1 cellular context compared by ENCODE assay signal in the genomic region with DNA sequence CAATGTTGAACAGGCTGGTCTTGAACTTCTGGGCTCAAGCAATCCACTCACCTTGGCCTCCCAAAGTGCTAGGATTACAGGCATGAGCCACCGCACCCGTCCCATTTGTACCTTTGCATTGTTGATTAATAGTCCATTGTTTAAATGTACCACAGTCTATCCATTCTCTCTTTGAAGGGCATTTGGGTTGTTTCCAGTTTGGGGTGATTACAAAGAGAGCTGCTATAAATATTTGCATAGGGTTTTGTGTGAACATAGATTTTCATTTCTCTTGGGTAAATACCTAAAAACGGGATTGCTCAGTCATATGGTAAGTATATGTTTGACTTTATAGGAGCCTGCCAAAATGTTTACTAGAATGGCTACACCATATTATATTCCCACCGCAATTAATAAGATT.
TF ChIP-seq lines count a peak whose summit lies in the region.

No MANE protein-coding gene starts in this region.

TF ChIP-seq in GM12878, 131 proteins besides CTCF, POLR2A, EP300 and RAD21 (continued from another document):
- TF ChIP-seq TAF1 (IDR thresholded peaks at IDR 0.05; ENCODE audit: borderline replicate concordance, low read depth, low read length) (no peak), SIN3A (IDR thresholded peaks at IDR 0.05; ENCODE audit: low read depth, low read length) (no peak), SMC3 (IDR thresholded peaks at IDR 0.05; ENCODE audit: borderline replicate concordance, low read length) (no peak), EZH2 (IDR thresholded peaks at IDR 0.05; ENCODE audit: borderline replicate concordance, control insufficient read depth, low read depth, low read length) (no peak), ZNF622 (IDR thresholded peaks at IDR 0.05) (no peak), FOXM1 (IDR thresholded peaks at IDR 0.05; ENCODE audit: low read depth, low read length) (no peak), SUZ12 (IDR thresholded peaks at IDR 0.05; ENCODE audit: unreplicated experiment) (no peak), ZNF217 (IDR thresholded peaks at IDR 0.05) (no peak), ETV6 (conservative IDR thresholded peaks at IDR 0.05 in 1 of 2, IDR thresholded peaks at IDR 0.05 in 1 of 2; ENCODE audit: borderline replicate concordance in 1 of 2, low read depth in 1 of 2) (no peak), FOXK2 (IDR thresholded peaks at IDR 0.05) (no peak), EGR1 (IDR thresholded peaks at IDR 0.05; ENCODE audit: borderline replicate concordance in 1 of 2, low read depth in 2 of 2, low read length in 2 of 2) (no peak), MYC (IDR thresholded peaks at IDR 0.05; ENCODE audit: insufficient read depth, insufficient read length, insufficient replicate concordance, low read length, severe bottlenecking) (no peak), MYB (IDR thresholded peaks at IDR 0.05; ENCODE audit: borderline replicate concordance, low read depth, low read length) (no peak), TBL1XR1 (IDR thresholded peaks at IDR 0.05; ENCODE audit: low read depth, low read length) (no peak), RUNX3 (IDR thresholded peaks at IDR 0.05; ENCODE audit: low read length) (no peak), CREB1 (IDR thresholded peaks at IDR 0.05; ENCODE audit: low read depth) (no peak), BHLHE40 (IDR thresholded peaks at IDR 0.05; ENCODE audit: borderline replicate concordance in 1 of 2, low read depth in 2 of 2, low read length in 1 of 2) (peak; percentile 24 to 52; a peak in 1 of 4 replicates), LARP7 (IDR thresholded peaks at IDR 0.05) (no peak), BMI1 (IDR thresholded peaks at IDR 0.05; ENCODE audit: borderline replicate concordance) (peak; percentile 61), POLR2AphosphoS2 (IDR thresholded peaks at IDR 0.05; ENCODE audit: low read depth, low read length) (no peak), GATAD2B (conservative IDR thresholded peaks at IDR 0.05; ENCODE audit: low read depth) (peak; percentile 42; the same call in 1 of the 2 replicates), NR2C1 (IDR thresholded peaks at IDR 0.05) (no peak), CBX5 (IDR thresholded peaks at IDR 0.05; ENCODE audit: low read depth) (no peak), PAX5 (IDR thresholded peaks at IDR 0.05; ENCODE audit: borderline replicate concordance, low read depth, low read length) (no peak), BRCA1 (IDR thresholded peaks at IDR 0.05; ENCODE audit: low read depth, low read length) (no peak), SMAD1 (IDR thresholded peaks at IDR 0.05; ENCODE audit: low read depth, partially characterized antibody) (no peak)
- TF ChIP-seq, protein P1, sequence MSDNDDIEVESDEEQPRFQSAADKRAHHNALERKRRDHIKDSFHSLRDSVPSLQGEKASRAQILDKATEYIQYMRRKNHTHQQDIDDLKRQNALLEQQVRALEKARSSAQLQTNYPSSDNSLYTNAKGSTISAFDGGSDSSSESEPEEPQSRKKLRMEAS (IDR thresholded peaks at IDR 0.05; ENCODE audit: low read depth, low read length): no peak
- TF ChIP-seq, protein P2, sequence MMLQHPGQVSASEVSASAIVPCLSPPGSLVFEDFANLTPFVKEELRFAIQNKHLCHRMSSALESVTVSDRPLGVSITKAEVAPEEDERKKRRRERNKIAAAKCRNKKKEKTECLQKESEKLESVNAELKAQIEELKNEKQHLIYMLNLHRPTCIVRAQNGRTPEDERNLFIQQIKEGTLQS (IDR thresholded peaks at IDR 0.05; ENCODE audit: borderline replicate concordance, extremely low read depth, low read depth, low read length): no peak
- TF ChIP-seq, protein P3, sequence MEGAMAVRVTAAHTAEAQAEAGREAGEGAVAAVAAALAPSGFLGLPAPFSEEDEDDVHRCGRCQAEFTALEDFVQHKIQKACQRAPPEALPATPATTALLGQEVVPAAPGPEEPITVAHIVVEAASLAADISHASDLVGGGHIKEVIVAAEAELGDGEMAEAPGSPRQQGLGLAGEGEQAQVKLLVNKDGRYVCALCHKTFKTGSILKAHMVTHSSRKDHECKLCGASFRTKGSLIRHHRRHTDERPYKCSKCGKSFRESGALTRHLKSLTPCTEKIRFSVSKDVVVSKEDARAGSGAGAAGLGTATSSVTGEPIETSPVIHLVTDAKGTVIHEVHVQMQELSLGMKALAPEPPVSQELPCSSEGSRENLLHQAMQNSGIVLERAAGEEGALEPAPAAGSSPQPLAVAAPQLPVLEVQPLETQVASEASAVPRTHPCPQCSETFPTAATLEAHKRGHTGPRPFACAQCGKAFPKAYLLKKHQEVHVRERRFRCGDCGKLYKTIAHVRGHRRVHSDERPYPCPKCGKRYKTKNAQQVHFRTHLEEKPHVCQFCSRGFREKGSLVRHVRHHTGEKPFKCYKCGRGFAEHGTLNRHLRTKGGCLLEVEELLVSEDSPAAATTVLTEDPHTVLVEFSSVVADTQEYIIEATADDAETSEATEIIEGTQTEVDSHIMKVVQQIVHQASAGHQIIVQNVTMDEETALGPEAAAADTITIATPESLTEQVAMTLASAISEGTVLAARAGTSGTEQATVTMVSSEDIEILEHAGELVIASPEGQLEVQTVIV (IDR thresholded peaks at IDR 0.05; ENCODE audit: borderline replicate concordance, partially characterized antibody): no peak
- TF ChIP-seq, protein P4, sequence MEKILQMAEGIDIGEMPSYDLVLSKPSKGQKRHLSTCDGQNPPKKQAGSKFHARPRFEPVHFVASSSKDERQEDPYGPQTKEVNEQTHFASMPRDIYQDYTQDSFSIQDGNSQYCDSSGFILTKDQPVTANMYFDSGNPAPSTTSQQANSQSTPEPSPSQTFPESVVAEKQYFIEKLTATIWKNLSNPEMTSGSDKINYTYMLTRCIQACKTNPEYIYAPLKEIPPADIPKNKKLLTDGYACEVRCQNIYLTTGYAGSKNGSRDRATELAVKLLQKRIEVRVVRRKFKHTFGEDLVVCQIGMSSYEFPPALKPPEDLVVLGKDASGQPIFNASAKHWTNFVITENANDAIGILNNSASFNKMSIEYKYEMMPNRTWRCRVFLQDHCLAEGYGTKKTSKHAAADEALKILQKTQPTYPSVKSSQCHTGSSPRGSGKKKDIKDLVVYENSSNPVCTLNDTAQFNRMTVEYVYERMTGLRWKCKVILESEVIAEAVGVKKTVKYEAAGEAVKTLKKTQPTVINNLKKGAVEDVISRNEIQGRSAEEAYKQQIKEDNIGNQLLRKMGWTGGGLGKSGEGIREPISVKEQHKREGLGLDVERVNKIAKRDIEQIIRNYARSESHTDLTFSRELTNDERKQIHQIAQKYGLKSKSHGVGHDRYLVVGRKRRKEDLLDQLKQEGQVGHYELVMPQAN (conservative IDR thresholded peaks at IDR 0.05): no peak
- TF ChIP-seq, protein P5, sequence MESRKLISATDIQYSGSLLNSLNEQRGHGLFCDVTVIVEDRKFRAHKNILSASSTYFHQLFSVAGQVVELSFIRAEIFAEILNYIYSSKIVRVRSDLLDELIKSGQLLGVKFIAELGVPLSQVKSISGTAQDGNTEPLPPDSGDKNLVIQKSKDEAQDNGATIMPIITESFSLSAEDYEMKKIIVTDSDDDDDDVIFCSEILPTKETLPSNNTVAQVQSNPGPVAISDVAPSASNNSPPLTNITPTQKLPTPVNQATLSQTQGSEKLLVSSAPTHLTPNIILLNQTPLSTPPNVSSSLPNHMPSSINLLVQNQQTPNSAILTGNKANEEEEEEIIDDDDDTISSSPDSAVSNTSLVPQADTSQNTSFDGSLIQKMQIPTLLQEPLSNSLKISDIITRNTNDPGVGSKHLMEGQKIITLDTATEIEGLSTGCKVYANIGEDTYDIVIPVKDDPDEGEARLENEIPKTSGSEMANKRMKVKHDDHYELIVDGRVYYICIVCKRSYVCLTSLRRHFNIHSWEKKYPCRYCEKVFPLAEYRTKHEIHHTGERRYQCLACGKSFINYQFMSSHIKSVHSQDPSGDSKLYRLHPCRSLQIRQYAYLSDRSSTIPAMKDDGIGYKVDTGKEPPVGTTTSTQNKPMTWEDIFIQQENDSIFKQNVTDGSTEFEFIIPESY (IDR thresholded peaks at IDR 0.05): no peak
- TF ChIP-seq, protein P6, sequence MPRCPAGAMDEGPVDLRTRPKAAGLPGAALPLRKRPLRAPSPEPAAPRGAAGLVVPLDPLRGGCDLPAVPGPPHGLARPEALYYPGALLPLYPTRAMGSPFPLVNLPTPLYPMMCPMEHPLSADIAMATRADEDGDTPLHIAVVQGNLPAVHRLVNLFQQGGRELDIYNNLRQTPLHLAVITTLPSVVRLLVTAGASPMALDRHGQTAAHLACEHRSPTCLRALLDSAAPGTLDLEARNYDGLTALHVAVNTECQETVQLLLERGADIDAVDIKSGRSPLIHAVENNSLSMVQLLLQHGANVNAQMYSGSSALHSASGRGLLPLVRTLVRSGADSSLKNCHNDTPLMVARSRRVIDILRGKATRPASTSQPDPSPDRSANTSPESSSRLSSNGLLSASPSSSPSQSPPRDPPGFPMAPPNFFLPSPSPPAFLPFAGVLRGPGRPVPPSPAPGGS (IDR thresholded peaks at IDR 0.05; ENCODE audit: borderline replicate concordance, insufficient read depth, low read depth, low read length, poor library complexity, severe bottlenecking): no peak
- TF ChIP-seq, protein P7, sequence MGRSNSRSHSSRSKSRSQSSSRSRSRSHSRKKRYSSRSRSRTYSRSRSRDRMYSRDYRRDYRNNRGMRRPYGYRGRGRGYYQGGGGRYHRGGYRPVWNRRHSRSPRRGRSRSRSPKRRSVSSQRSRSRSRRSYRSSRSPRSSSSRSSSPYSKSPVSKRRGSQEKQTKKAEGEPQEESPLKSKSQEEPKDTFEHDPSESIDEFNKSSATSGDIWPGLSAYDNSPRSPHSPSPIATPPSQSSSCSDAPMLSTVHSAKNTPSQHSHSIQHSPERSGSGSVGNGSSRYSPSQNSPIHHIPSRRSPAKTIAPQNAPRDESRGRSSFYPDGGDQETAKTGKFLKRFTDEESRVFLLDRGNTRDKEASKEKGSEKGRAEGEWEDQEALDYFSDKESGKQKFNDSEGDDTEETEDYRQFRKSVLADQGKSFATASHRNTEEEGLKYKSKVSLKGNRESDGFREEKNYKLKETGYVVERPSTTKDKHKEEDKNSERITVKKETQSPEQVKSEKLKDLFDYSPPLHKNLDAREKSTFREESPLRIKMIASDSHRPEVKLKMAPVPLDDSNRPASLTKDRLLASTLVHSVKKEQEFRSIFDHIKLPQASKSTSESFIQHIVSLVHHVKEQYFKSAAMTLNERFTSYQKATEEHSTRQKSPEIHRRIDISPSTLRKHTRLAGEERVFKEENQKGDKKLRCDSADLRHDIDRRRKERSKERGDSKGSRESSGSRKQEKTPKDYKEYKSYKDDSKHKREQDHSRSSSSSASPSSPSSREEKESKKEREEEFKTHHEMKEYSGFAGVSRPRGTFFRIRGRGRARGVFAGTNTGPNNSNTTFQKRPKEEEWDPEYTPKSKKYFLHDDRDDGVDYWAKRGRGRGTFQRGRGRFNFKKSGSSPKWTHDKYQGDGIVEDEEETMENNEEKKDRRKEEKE (IDR thresholded peaks at IDR 0.05): no peak
